ENCODE assay signal across 28 cellular contexts in genomic region chr17:66975188-66975587, GRCh38. TPM values are rescaled to one million over a fixed set of nuclear protein-coding genes. Genes with fewer than 3 reads are reported as not detected.
"Had no signal": no experiment of that assay in that cellular context is flagged by ENCODE, and none has a peak within 500 bp of the region (broad histone marks: within the 10 kb centered on the region; RNA-seq: fewer than 3 reads in every experiment).

No MANE protein-coding gene starts in this region.

- H3K27ac ChIP-seq: lower lobe of right lung, ovary, right atrium auricular region, skin epidermis, suprapubic skin, thoracic aorta, tibial artery, uterus had no signal

- H3K9me3 Mint-ChIP-seq: naive thymus-derived CD8-positive, alpha-beta T cell; nephron; neural crest cell; stimulated activated naive B cell treated with anti-CD40 and anti-IgM and Interleukin-4, amounts not matched to agents 10 μg/mL and 1 μg/mL and 100 μg/mL, for 72 hours; type B pancreatic cell had no signal

- H3K36me3 ChIP-seq: lower lobe of right lung, ovary, right atrium auricular region, suprapubic skin, thoracic aorta, tibial artery, uterus had no signal

- H3K27ac Mint-ChIP-seq: nephron; progenitor cell of endocrine pancreas; stimulated activated naive B cell treated with anti-CD40 and anti-IgM and Interleukin-4, amounts not matched to agents 10 μg/mL and 1 μg/mL and 100 μg/mL, for 72 hours; type B pancreatic cell had no signal

- H3K4me3 Mint-ChIP-seq: naive thymus-derived CD8-positive, alpha-beta T cell; nephron; neural crest cell; stimulated activated naive B cell treated with anti-CD40 and anti-IgM and Interleukin-4, amounts not matched to agents 10 μg/mL and 1 μg/mL and 100 μg/mL, for 72 hours; type B pancreatic cell had no signal

- H3K27me3 ChIP-seq: ovary, right atrium auricular region, uterus had no signal

- ATAC-seq: naive thymus-derived CD8-positive, alpha-beta T cell; sciatic nerve; stimulated activated naive B cell treated with anti-CD40 and anti-IgM and Interleukin-4, amounts not matched to agents 10 μg/mL and 1 μg/mL and 100 μg/mL, for 72 hours; stimulated activated naive CD8-positive, alpha-beta T cell treated with anti-CD3 and anti-CD28 coated beads, Interleukin-15, Interleukin-2, amounts not matched to agents 100 U/mL and 50 U/mL, for 24 hours had no signal

- DNase-seq: hippocampal formation; kidney glomerular epithelial cell; left cardiac atrium; lower lobe of right lung; mesenchymal stem cell; naive thymus-derived CD8-positive, alpha-beta T cell; ovary; stimulated activated CD4-positive, alpha-beta T cell treated with anti-CD3 and anti-CD28 coated beads, Interleukin-12 subunit alpha, Interleukin-12 subunit beta, amount 100 ng/mL, for 4 hours; stimulated activated CD4-positive, alpha-beta T cell treated with anti-CD3 and anti-CD28 coated beads, Interleukin-4, amount 100 ng/mL, for 1 hour; stimulated activated naive B cell treated with anti-CD40 and anti-IgM and Interleukin-4, amounts not matched to agents 10 μg/mL and 1 μg/mL and 100 μg/mL, for 72 hours; tibial artery; uterus had no signal

- H3K4me1 Mint-ChIP-seq: stimulated activated naive B cell treated with anti-CD40 and anti-IgM and Interleukin-4, amounts not matched to agents 10 μg/mL and 1 μg/mL and 100 μg/mL, for 72 hours had no signal

- H3K36me3 Mint-ChIP-seq: naive thymus-derived CD8-positive, alpha-beta T cell; stimulated activated naive B cell treated with anti-CD40 and anti-IgM and Interleukin-4, amounts not matched to agents 10 μg/mL and 1 μg/mL and 100 μg/mL, for 72 hours had no signal

- H3K27me3 Mint-ChIP-seq: type B pancreatic cell had no signal

- H3K9me3 ChIP-seq: lower lobe of right lung, ovary, right atrium auricular region, suprapubic skin, thoracic aorta, tibial artery, uterus had no signal

- H3K4me3 ChIP-seq: lower lobe of right lung, ovary, right atrium auricular region, skin epidermis, suprapubic skin, thoracic aorta, tibial artery, uterus had no signal

- FAIRE-seq: keratinocyte had no signal

- H3K4me1 ChIP-seq: lower lobe of right lung, uterus had no signal

RNA-seq across cellular contexts. Expression of gene CACNG4, which starts 10.7 kb away (rescaled TPM):
- total RNA-seq: left ventricle myocardium superior; mucosa of gallbladder; naive thymus-derived CD8-positive, alpha-beta T cell; pulmonary artery endothelial cell; renal cortical epithelial cell; subcutaneous adipose tissue; thoracic aorta had no signal
- polyA plus RNA-seq: keratinocyte; naive thymus-derived CD8-positive, alpha-beta T cell had no signal
